In genomic region chr12:108394196-108394595, GRCh38 we compare ENCODE assay signal across 14 cellular contexts. TPM values are rescaled to one million over a fixed set of nuclear protein-coding genes. Genes with fewer than 3 reads are reported as not detected.
DNase-seq lines count a peak whose midpoint lies in the region; ATAC-seq and TF ChIP-seq lines count a peak whose summit lies in the region.
"Had no signal": no experiment of that assay in that cellular context is flagged by ENCODE, and none has a peak within 500 bp of the region (broad histone marks: within the 10 kb centered on the region; RNA-seq: fewer than 3 reads in every experiment).

No MANE protein-coding gene starts in this region.

- ATAC-seq in GM21447 (IDR thresholded peaks at IDR 0.05; ENCODE audit: unreplicated experiment), result no peak
- ATAC-seq: activated naive CD4-positive, alpha-beta T cell treated with anti-CD3 and anti-CD28 coated beads, Interleukin-2, amount 50 U/mL, for 72 hours had no signal

- DNase-seq in BE2C (peak; percentile 42), NCI-H2171 treated with DMSO at 0.1 percent for 48 hours (lab: John Stamatoyannopoulos, UW) (peak; percentile 99), fibroblast of mammary gland (ENCODE audit: low read depth) (peak; percentile 27), pons (ENCODE audit: low spot score) (peak; percentile 30), WERI-Rb-1 (no peak), GF-D8 (lab: John Stamatoyannopoulos, UW) (no peak)
- DNase-seq in stimulated activated CD4-positive, alpha-beta T cell treated with anti-CD3 and anti-CD28 coated beads, Interleukin-1b, Interleukin-23, amount 100 ng/mL, for 48 hours, result no peak
- DNase-seq: colonic mucosa, NCI-H2029 had no signal

- H3K27me3 ChIP-seq in BE2C, result no peaks in the 10 kb centered on the region
- peaks cover 31% of the 10 kb centered on the region for H3K27me3 ChIP-seq in WERI-Rb-1 (ENCODE audit: insufficient read depth, low read depth, severe bottlenecking)
- H3K27me3 ChIP-seq: BLaER1, colonic mucosa had no signal

- H3K4me1 ChIP-seq in BE2C, result peaks cover 7% of the 10 kb centered on the region; the same call in 1 of the 2 replicates
- H3K4me1 ChIP-seq: BLaER1, colonic mucosa had no signal

- no peak overlapping the region for H3K27ac ChIP-seq in WERI-Rb-1
- H3K27ac ChIP-seq: BLaER1, colonic mucosa, RWPE1 had no signal

- H3K4me3 ChIP-seq in BE2C (ENCODE audit: low read depth, low read length), result no peak overlapping the region
- H3K4me3 ChIP-seq in fibroblast of mammary gland (ENCODE audit: control insufficient read depth, low read depth, low read length), result no peak overlapping the region
- H3K4me3 ChIP-seq in WERI-Rb-1 (ENCODE audit: low read depth, low read length), result no peak overlapping the region
- H3K4me3 ChIP-seq: BLaER1, colonic mucosa had no signal

- no peak for TF ChIP-seq CTCF in BE2C (IDR thresholded peaks at IDR 0.05; ENCODE audit: low read depth, low read length)
- no peak for TF ChIP-seq CTCF in fibroblast of mammary gland (conservative IDR thresholded peaks at IDR 0.05; ENCODE audit: control insufficient read depth, insufficient read depth, low read depth, low read length)
- TF ChIP-seq CTCF in WERI-Rb-1 (IDR thresholded peaks at IDR 0.05; ENCODE audit: low read depth, low read length), result no peak

- H3K9me3 ChIP-seq in BE2C (no peaks in the 10 kb centered on the region), WERI-Rb-1 (ENCODE audit: severe bottlenecking) (no peaks in the 10 kb centered on the region)
- H3K9me3 ChIP-seq: BLaER1, colonic mucosa had no signal

- H3K36me3 ChIP-seq in BE2C (no peaks in the 10 kb centered on the region), WERI-Rb-1 (no peaks in the 10 kb centered on the region)
- H3K36me3 ChIP-seq: BLaER1, colonic mucosa had no signal

RNA-seq across cellular contexts. Expression of gene CMKLR1, which starts 55.1 kb away (rescaled TPM):
- polyA plus RNA-seq in BE2C (2012; ENCODE audit: insufficient read depth, insufficient read length, low read depth), result 0.36 TPM
- polyA plus RNA-seq: keratinocyte had no signal

Comparison
In these comparisons a context has a peak if more than half of its experiments do, and no peak if none do; other contexts are left out.
1. DNase-seq: peak in BE2C (single experiment), NCI-H2171 treated with DMSO at 0.1 percent for 48 hours (single experiment), fibroblast of mammary gland (single experiment) and pons (single experiment); none in stimulated activated CD4-positive, alpha-beta T cell treated with anti-CD3 and anti-CD28 coated beads, Interleukin-1b, Interleukin-23, amount 100 ng/mL, for 48 hours (single experiment), WERI-Rb-1 (single experiment) and GF-D8 (single experiment).